Comparison of ENCODE assay signal across 28 cellular contexts in genomic region chr15:89674526-89674925, GRCh38. TPM values are rescaled to one million over a fixed set of nuclear protein-coding genes. Genes with fewer than 3 reads are reported as not detected.
"Had no signal": no experiment of that assay in that cellular context is flagged by ENCODE, and none has a peak within 500 bp of the region (broad histone marks: within the 10 kb centered on the region; RNA-seq: fewer than 3 reads in every experiment).

No MANE protein-coding gene starts in this region.

- H3K9me3 Mint-ChIP-seq: activated CD4-positive, alpha-beta memory T cell treated with anti-CD3 and anti-CD28 coated beads, Interleukin-2, amount 10 ng/mL, durations not matched to agents 7 days and 5 days; activated naive CD4-positive, alpha-beta T cell treated with anti-CD3 and anti-CD28 coated beads, Interleukin-2, amount 10 ng/mL, durations not matched to agents 7 days and 5 days; activated naive CD8-positive, alpha-beta T cell treated with anti-CD3 and anti-CD28 coated beads for 36 hours; activated T-helper 17 cell treated with anti-CD3 and anti-CD28 coated beads, Interleukin-2, amount 50 U/mL, for 72 hours; T-cell had no signal

- H3K4me3 ChIP-seq: adrenal gland, SJSA1 had no signal

- H3K27me3 Mint-ChIP-seq: activated CD4-positive, alpha-beta T cell treated with anti-CD3 and anti-CD28 coated beads for 36 hours; activated naive CD8-positive, alpha-beta T cell treated with anti-CD3 and anti-CD28 coated beads for 36 hours; activated T-helper 17 cell treated with anti-CD3 and anti-CD28 coated beads, Interleukin-2, amount 50 U/mL, for 72 hours; IgD-negative memory B cell had no signal

- H3K9me3 ChIP-seq: adrenal gland, SJSA1 had no signal

- H3K4me1 Mint-ChIP-seq: activated CD4-positive, alpha-beta memory T cell treated with anti-CD3 and anti-CD28 coated beads, Interleukin-2, amount 10 ng/mL, durations not matched to agents 7 days and 5 days; activated CD4-positive, alpha-beta T cell treated with anti-CD3 and anti-CD28 coated beads for 36 hours; activated naive CD4-positive, alpha-beta T cell treated with anti-CD3 and anti-CD28 coated beads, Interleukin-2, amount 10 ng/mL, durations not matched to agents 7 days and 5 days; activated T-helper 17 cell treated with anti-CD3 and anti-CD28 coated beads, Interleukin-2, amount 50 U/mL, for 72 hours; IgD-negative memory B cell; T-cell had no signal

- H3K27ac Mint-ChIP-seq: activated CD4-positive, alpha-beta memory T cell treated with anti-CD3 and anti-CD28 coated beads, Interleukin-2, amount 10 ng/mL, durations not matched to agents 7 days and 5 days; activated CD4-positive, alpha-beta T cell treated with anti-CD3 and anti-CD28 coated beads for 36 hours; activated naive CD4-positive, alpha-beta T cell treated with anti-CD3 and anti-CD28 coated beads, Interleukin-2, amount 10 ng/mL, durations not matched to agents 7 days and 5 days; activated naive CD8-positive, alpha-beta T cell treated with anti-CD3 and anti-CD28 coated beads for 36 hours; activated T-helper 17 cell treated with anti-CD3 and anti-CD28 coated beads, Interleukin-2, amount 50 U/mL, for 72 hours; IgD-negative memory B cell; T-cell had no signal

- H3K36me3 ChIP-seq: adrenal gland, SJSA1, WERI-Rb-1 had no signal

- DNase-seq: activated CD4-positive, alpha-beta memory T cell treated with anti-CD3 and anti-CD28 coated beads, Interleukin-2, amount 10 ng/mL, durations not matched to agents 7 days and 5 days; activated CD4-positive, alpha-beta T cell treated with anti-CD3 and anti-CD28 coated beads for 36 hours; activated CD4-positive, alpha-beta T cell treated with anti-CD3 and anti-CD28 coated beads, Interleukin-2, amount 50 U/mL, for 1 hour; activated gamma-delta T cell; activated naive CD4-positive, alpha-beta T cell treated with anti-CD3 and anti-CD28 coated beads, Interleukin-2, amount 10 ng/mL, durations not matched to agents 7 days and 5 days; activated naive CD8-positive, alpha-beta T cell treated with anti-CD3 and anti-CD28 coated beads for 36 hours; activated T-cell treated with anti-CD3 and anti-CD28 coated beads for 4 hours; activated T-cell treated with anti-CD3 and anti-CD28 coated beads, Interleukin-2, amount 50 U/mL, for 48 hours; anterior cingulate cortex; central memory CD4-positive, alpha-beta T cell; NCI-H1092; NCI-H1930; NCI-H2171 treated with DMSO at 0.1 percent for 48 hours; NCI-H345; NCI-H510A; NCI-H526 treated with DMSO at 0.1 percent for 48 hours; NCI-H82; Right ventricle myocardium superior; RPMI8226; T-cell; T-helper 2 cell; T1000; WERI-Rb-1 had no signal

- H3K4me3 Mint-ChIP-seq: activated CD4-positive, alpha-beta memory T cell treated with anti-CD3 and anti-CD28 coated beads, Interleukin-2, amount 10 ng/mL, durations not matched to agents 7 days and 5 days; activated CD4-positive, alpha-beta T cell treated with anti-CD3 and anti-CD28 coated beads for 36 hours; activated naive CD4-positive, alpha-beta T cell treated with anti-CD3 and anti-CD28 coated beads, Interleukin-2, amount 10 ng/mL, durations not matched to agents 7 days and 5 days; activated naive CD8-positive, alpha-beta T cell treated with anti-CD3 and anti-CD28 coated beads for 36 hours; activated T-helper 17 cell treated with anti-CD3 and anti-CD28 coated beads, Interleukin-2, amount 50 U/mL, for 72 hours; IgD-negative memory B cell; T-cell had no signal

- H3K9ac ChIP-seq: KMS-11 had no signal

- H3K27ac ChIP-seq: adrenal gland, KMS-11, SJSA1, WERI-Rb-1 had no signal

- ATAC-seq: activated CD4-positive, alpha-beta T cell treated with anti-CD3 and anti-CD28 coated beads for 36 hours; activated T-helper 17 cell treated with anti-CD3 and anti-CD28 coated beads, Interleukin-2, amount 50 U/mL, for 72 hours; T-cell had no signal

- H3K4me2 ChIP-seq: KMS-11 had no signal

- H3K27me3 ChIP-seq: adrenal gland, SJSA1 had no signal

- H3K4me1 ChIP-seq: SJSA1 had no signal

- H3K36me3 Mint-ChIP-seq: activated naive CD4-positive, alpha-beta T cell treated with anti-CD3 and anti-CD28 coated beads, Interleukin-2, amount 10 ng/mL, durations not matched to agents 7 days and 5 days; activated naive CD8-positive, alpha-beta T cell treated with anti-CD3 and anti-CD28 coated beads for 36 hours; T-cell had no signal

RNA-seq across cellular contexts. Expression of gene PLIN1, which starts 4.6 kb away (rescaled TPM):
- total RNA-seq: SJSA1 had no signal
- polyA plus RNA-seq: IgD-negative memory B cell had no signal

RNA-seq across cellular contexts. Expression of gene WDR93, which starts 16.1 kb away (rescaled TPM):
- total RNA-seq: activated CD4-positive, alpha-beta memory T cell treated with anti-CD3 and anti-CD28 coated beads, Interleukin-2, amount 10 ng/mL, durations not matched to agents 7 days and 5 days; activated CD4-positive, alpha-beta T cell treated with anti-CD3 and anti-CD28 coated beads for 36 hours; activated naive CD8-positive, alpha-beta T cell treated with anti-CD3 and anti-CD28 coated beads for 36 hours had no signal
- polyA plus RNA-seq: IgD-negative memory B cell had no signal

RNA-seq across cellular contexts. Expression of gene KIF7, which starts 19.3 kb away (rescaled TPM):
- polyA plus RNA-seq: IgD-negative memory B cell had no signal
